In genomic region chr15:29109762-29110161, GRCh38 we compare ENCODE assay signal across 38 cellular contexts.
"Had no signal": no experiment of that assay in that cellular context is flagged by ENCODE, and none has a peak within 500 bp of the region (broad histone marks: within the 10 kb centered on the region; RNA-seq: fewer than 3 reads in every experiment).

No MANE protein-coding gene starts in this region.

- H3K4me3 ChIP-seq: adrenal gland, ascending aorta, body of pancreas, breast epithelium, cardiac muscle cell had no signal

- H3K9me3 Mint-ChIP-seq: activated naive CD4-positive, alpha-beta T cell treated with anti-CD3 and anti-CD28 coated beads for 36 hours; activated naive CD4-positive, alpha-beta T cell treated with anti-CD3 and anti-CD28 coated beads, Interleukin-2, amount 10 ng/mL, durations not matched to agents 7 days and 5 days; activated naive CD4-positive, alpha-beta T cell treated with anti-CD3 and anti-CD28 coated beads, Interleukin-2, amount 50 U/mL, for 24 hours; activated naive CD4-positive, alpha-beta T cell treated with anti-CD3 and anti-CD28 coated beads, Interleukin-2, amount 50 U/mL, for 72 hours; activated naive CD8-positive, alpha-beta T cell treated with anti-CD3 and anti-CD28 coated beads for 36 hours; activated naive CD8-positive, alpha-beta T cell treated with anti-CD3 and anti-CD28 coated beads, Interleukin-2, amount 10 ng/mL, durations not matched to agents 7 days and 5 days; activated naive CD8-positive, alpha-beta T cell treated with anti-CD3 and anti-CD28 coated beads, Interleukin-2, amount 50 U/mL, for 24 hours; activated T-cell treated with anti-CD3 and anti-CD28 coated beads, Interleukin-2, amount 50 U/mL, for 24 hours; activated T-cell treated with anti-CD3 and anti-CD28 coated beads, Interleukin-2, amount 50 U/mL, for 4 hours; activated T-cell treated with anti-CD3 and anti-CD28 coated beads, Interleukin-2, amount 50 U/mL, for 72 hours; activated T-helper 1 cell treated with anti-CD3 and anti-CD28 coated beads, Interleukin-12 subunit alpha, Interleukin-12 subunit beta, Interleukin-2, Interleukin-4 antibody, amounts not matched to agents 30 ng/mL and 10 ng/mL and 1 ng/mL, durations not matched to agents 14 hours and 24 hours and 36 hours; activated T-helper 17 cell treated with anti-CD3 and anti-CD28 coated beads, Interleukin-2, amount 50 U/mL, for 72 hours; activated T-helper 2 cell treated with anti-CD3 and anti-CD28 coated beads, Interferon-gamma antibody, Interleukin-2, Interleukin-4, amounts not matched to agents 10 μg/mL and 5 μg/mL and 100 μg/mL, durations not matched to agents 14 hours and 24 hours and 36 hours; brain; central memory CD8-positive, alpha-beta T cell had no signal

- H3K36me3 Mint-ChIP-seq: activated naive CD4-positive, alpha-beta T cell treated with anti-CD3 and anti-CD28 coated beads, Interleukin-2, amount 10 ng/mL, durations not matched to agents 7 days and 5 days; activated naive CD4-positive, alpha-beta T cell treated with anti-CD3 and anti-CD28 coated beads, Interleukin-2, amount 50 U/mL, for 72 hours had no signal

- H3K27me3 Mint-ChIP-seq: activated naive CD4-positive, alpha-beta T cell treated with anti-CD3 and anti-CD28 coated beads, Interleukin-2, amount 50 U/mL, for 24 hours; activated naive CD8-positive, alpha-beta T cell; activated naive CD8-positive, alpha-beta T cell treated with anti-CD3 and anti-CD28 coated beads for 36 hours; activated naive CD8-positive, alpha-beta T cell treated with anti-CD3 and anti-CD28 coated beads, Interleukin-2, amount 10 ng/mL, durations not matched to agents 7 days and 5 days; activated T-cell treated with anti-CD3 and anti-CD28 coated beads, Interleukin-2, amount 50 U/mL, for 24 hours; activated T-helper 17 cell treated with anti-CD3 and anti-CD28 coated beads, Interleukin-2, amount 50 U/mL, for 72 hours; brain; central memory CD8-positive, alpha-beta T cell had no signal

- H3K27ac ChIP-seq: adrenal gland, ascending aorta, body of pancreas, brain microvascular endothelial cell, breast epithelium, cardiac muscle cell had no signal

- ATAC-seq: activated naive CD4-positive, alpha-beta T cell treated with anti-CD3 and anti-CD28 coated beads, Interleukin-2, amount 50 U/mL, for 72 hours; activated naive CD8-positive, alpha-beta T cell treated with anti-CD3 and anti-CD28 coated beads, Interleukin-2, amount 50 U/mL, for 24 hours; activated T-cell treated with anti-CD3 and anti-CD28 coated beads, Interleukin-2, amount 50 U/mL, for 4 hours; activated T-cell treated with anti-CD3 and anti-CD28 coated beads, Interleukin-2, amount 50 U/mL, for 72 hours; activated T-helper 17 cell treated with anti-CD3 and anti-CD28 coated beads, Interleukin-2, amount 50 U/mL, for 72 hours; body of pancreas had no signal

- H3K27me3 ChIP-seq: adrenal gland, ascending aorta, body of pancreas, brain microvascular endothelial cell, cardiac muscle cell had no signal

- H3K27ac Mint-ChIP-seq: activated naive CD4-positive, alpha-beta T cell treated with anti-CD3 and anti-CD28 coated beads for 36 hours; activated naive CD4-positive, alpha-beta T cell treated with anti-CD3 and anti-CD28 coated beads, Interleukin-2, amount 10 ng/mL, durations not matched to agents 7 days and 5 days; activated naive CD4-positive, alpha-beta T cell treated with anti-CD3 and anti-CD28 coated beads, Interleukin-2, amount 50 U/mL, for 24 hours; activated naive CD8-positive, alpha-beta T cell; activated naive CD8-positive, alpha-beta T cell treated with anti-CD3 and anti-CD28 coated beads for 36 hours; activated naive CD8-positive, alpha-beta T cell treated with anti-CD3 and anti-CD28 coated beads, Interleukin-2, amount 10 ng/mL, durations not matched to agents 7 days and 5 days; activated naive CD8-positive, alpha-beta T cell treated with anti-CD3 and anti-CD28 coated beads, Interleukin-2, amount 50 U/mL, for 24 hours; activated T-cell treated with anti-CD3 and anti-CD28 coated beads, Interleukin-2, amount 50 U/mL, for 72 hours; activated T-helper 1 cell treated with anti-CD3 and anti-CD28 coated beads, Interleukin-12 subunit alpha, Interleukin-12 subunit beta, Interleukin-2, Interleukin-4 antibody, amounts not matched to agents 30 ng/mL and 10 ng/mL and 1 ng/mL, durations not matched to agents 14 hours and 24 hours and 36 hours; activated T-helper 17 cell treated with anti-CD3 and anti-CD28 coated beads, Interleukin-2, amount 50 U/mL, for 72 hours; activated T-helper 2 cell treated with anti-CD3 and anti-CD28 coated beads, Interferon-gamma antibody, Interleukin-2, Interleukin-4, amounts not matched to agents 10 μg/mL and 5 μg/mL and 100 μg/mL, durations not matched to agents 14 hours and 24 hours and 36 hours; brain had no signal

- DNase-seq: activated effector memory CD4-positive, alpha-beta T cell treated with anti-CD3 and anti-CD28 coated beads, Interleukin-2, amount 50 U/mL, for 16 hours; activated effector memory CD4-positive, alpha-beta T cell treated with Interleukin-2 at 50 U/mL for 16 hours; activated gamma-delta T cell; activated gamma-delta T cell treated with Interleukin-2 at 50 U/mL for 16 hours; activated naive CD4-positive, alpha-beta T cell; activated naive CD4-positive, alpha-beta T cell treated with anti-CD3 and anti-CD28 coated beads for 36 hours; activated naive CD4-positive, alpha-beta T cell treated with anti-CD3 and anti-CD28 coated beads, Interleukin-2, amount 10 ng/mL, durations not matched to agents 7 days and 5 days; activated naive CD4-positive, alpha-beta T cell treated with anti-CD3 and anti-CD28 coated beads, Interleukin-2, amount 50 U/mL, for 16 hours; activated naive CD4-positive, alpha-beta T cell treated with Interleukin-2 at 50 U/mL for 16 hours; activated naive CD8-positive, alpha-beta T cell treated with anti-CD3 and anti-CD28 coated beads for 36 hours; activated naive CD8-positive, alpha-beta T cell treated with anti-CD3 and anti-CD28 coated beads, Interleukin-2, amount 10 ng/mL, durations not matched to agents 7 days and 5 days; activated naive CD8-positive, alpha-beta T cell treated with anti-CD3 and anti-CD28 coated beads, Interleukin-2, amount 50 U/mL, for 24 hours; activated T-cell treated with anti-CD3 and anti-CD28 coated beads for 4 hours; activated T-cell treated with anti-CD3 and anti-CD28 coated beads, Interleukin-2, amount 50 U/mL, for 1 hour; activated T-cell treated with anti-CD3 and anti-CD28 coated beads, Interleukin-2, amount 50 U/mL, for 24 hours; activated T-cell treated with anti-CD3 and anti-CD28 coated beads, Interleukin-2, amount 50 U/mL, for 4 hours; activated T-cell treated with anti-CD3 and anti-CD28 coated beads, Interleukin-2, amount 50 U/mL, for 48 hours; activated T-cell treated with anti-CD3 and anti-CD28 coated beads, Interleukin-2, amount 50 U/mL, for 72 hours; adrenal gland; amniotic stem cell; amygdala; anterior cingulate cortex; body of pancreas; brain microvascular endothelial cell; caudate nucleus; central memory CD4-positive, alpha-beta T cell; cerebellar nuclear complex had no signal

- H3K36me3 ChIP-seq: adrenal gland, ascending aorta, brain microvascular endothelial cell, breast epithelium, cardiac muscle cell had no signal

- H3K4me1 ChIP-seq: adrenal gland, ascending aorta, body of pancreas, breast epithelium had no signal

- H3K4me3 Mint-ChIP-seq: activated naive CD4-positive, alpha-beta T cell treated with anti-CD3 and anti-CD28 coated beads for 36 hours; activated naive CD4-positive, alpha-beta T cell treated with anti-CD3 and anti-CD28 coated beads, Interleukin-2, amount 10 ng/mL, durations not matched to agents 7 days and 5 days; activated naive CD4-positive, alpha-beta T cell treated with anti-CD3 and anti-CD28 coated beads, Interleukin-2, amount 50 U/mL, for 24 hours; activated naive CD8-positive, alpha-beta T cell; activated naive CD8-positive, alpha-beta T cell treated with anti-CD3 and anti-CD28 coated beads for 36 hours; activated naive CD8-positive, alpha-beta T cell treated with anti-CD3 and anti-CD28 coated beads, Interleukin-2, amount 10 ng/mL, durations not matched to agents 7 days and 5 days; activated naive CD8-positive, alpha-beta T cell treated with anti-CD3 and anti-CD28 coated beads, Interleukin-2, amount 50 U/mL, for 24 hours; activated T-cell treated with anti-CD3 and anti-CD28 coated beads, Interleukin-2, amount 50 U/mL, for 24 hours; activated T-cell treated with anti-CD3 and anti-CD28 coated beads, Interleukin-2, amount 50 U/mL, for 4 hours; activated T-cell treated with anti-CD3 and anti-CD28 coated beads, Interleukin-2, amount 50 U/mL, for 72 hours; activated T-helper 1 cell treated with anti-CD3 and anti-CD28 coated beads, Interleukin-12 subunit alpha, Interleukin-12 subunit beta, Interleukin-2, Interleukin-4 antibody, amounts not matched to agents 30 ng/mL and 10 ng/mL and 1 ng/mL, durations not matched to agents 14 hours and 24 hours and 36 hours; activated T-helper 17 cell treated with anti-CD3 and anti-CD28 coated beads, Interleukin-2, amount 50 U/mL, for 72 hours; brain; central memory CD8-positive, alpha-beta T cell had no signal

- H3K9me3 ChIP-seq: adrenal gland, ascending aorta, body of pancreas, breast epithelium had no signal
